Comparison of ENCODE assay signal across 21 cellular contexts in genomic region chr21:43881283-43881682, GRCh38. TPM values are rescaled to one million over a fixed set of nuclear protein-coding genes. Genes with fewer than 3 reads are reported as not detected.
DNase-seq lines count a peak whose midpoint lies in the region; ATAC-seq, FAIRE-seq and TF ChIP-seq lines count a peak whose summit lies in the region.
"Had no signal": no experiment of that assay in that cellular context is flagged by ENCODE, and none has a peak within 500 bp of the region (broad histone marks: within the 10 kb centered on the region; RNA-seq: fewer than 3 reads in every experiment).

No MANE protein-coding gene starts in this region.

- no peak for TF ChIP-seq EP300 in GM12878 (IDR thresholded peaks at IDR 0.05; ENCODE audit: borderline replicate concordance in 1 of 2, control insufficient read depth in 1 of 2, low read depth in 2 of 2, low read length in 2 of 2)

- no peaks in the 10 kb centered on the region for H3K27me3 Mint-ChIP-seq in activated CD4-positive, alpha-beta T cell treated with anti-CD3 and anti-CD28 coated beads for 36 hours
- H3K27me3 Mint-ChIP-seq in activated CD4-positive, alpha-beta T cell treated with anti-CD3 and anti-CD28 coated beads, Interleukin-2, amount 10 ng/mL, durations not matched to agents 7 days and 5 days: no peaks in the 10 kb centered on the region
- H3K27me3 Mint-ChIP-seq: activated B cell treated with CpG ODN at 0.5 μM for 24 hours had no signal

- H3K79me2 ChIP-seq in GM12878 (ENCODE audit: control insufficient read depth, insufficient read depth, low read length): peaks cover 75% of the 10 kb centered on the region

- peak; percentile 69 for DNase-seq in activated CD4-positive, alpha-beta T cell treated with anti-CD3 and anti-CD28 coated beads for 36 hours
- DNase-seq in activated CD4-positive, alpha-beta T cell treated with anti-CD3 and anti-CD28 coated beads, Interleukin-2, amount 10 ng/mL, durations not matched to agents 7 days and 5 days: no peak
- DNase-seq in GM12878 (ENCODE audit: low read depth, low spot score) (no peak), NCI-H1417 (lab: John Stamatoyannopoulos, UW) (no peak), H4 (ENCODE audit: low spot score) (no peak)
- DNase-seq in stimulated activated CD4-positive, alpha-beta T cell treated with anti-CD3 and anti-CD28 coated beads, Interleukin-15, amount 100 ng/mL, for 24 hours: peak; percentile 61
- DNase-seq: 8988T, activated B cell treated with CpG ODN at 0.5 μM for 24 hours, body of pancreas, foreskin keratinocyte, H9, KBM-7, NCI-H1048, NCI-H69, right lobe of liver, SHP77 treated with DMSO at 0.1 percent for 48 hours, transverse colon had no signal

- in situ Hi-C loops in GM12878 (cut with MboI): no loop called here

- peaks cover 67% of the 10 kb centered on the region for H3K4me1 Mint-ChIP-seq in activated CD4-positive, alpha-beta T cell treated with anti-CD3 and anti-CD28 coated beads for 36 hours
- peaks cover 57% of the 10 kb centered on the region for H3K4me1 Mint-ChIP-seq in activated CD4-positive, alpha-beta T cell treated with anti-CD3 and anti-CD28 coated beads, Interleukin-2, amount 10 ng/mL, durations not matched to agents 7 days and 5 days

- H3K4me1 ChIP-seq in HEK293 (ENCODE audit: control insufficient read depth, insufficient read depth, low read length) (peaks cover 11% of the 10 kb centered on the region), GM12878 (ENCODE audit: control insufficient read depth, insufficient read depth, low read length) (peaks cover 25% of the 10 kb centered on the region)
- H3K4me1 ChIP-seq: foreskin keratinocyte had no signal

- ATAC-seq in activated CD4-positive, alpha-beta T cell treated with anti-CD3 and anti-CD28 coated beads for 36 hours: peak; percentile 78
- no peak for ATAC-seq in GM12878
- no peak for ATAC-seq in GM21737 (IDR thresholded peaks at IDR 0.05; ENCODE audit: unreplicated experiment)
- ATAC-seq: body of pancreas, foreskin keratinocyte, right lobe of liver had no signal

- 91% methylated on average over 6 of the region's 6 CpGs for WGBS in GM12878 (ENCODE audit: insufficient coverage, insufficient replicate concordance, low lambda C conversion rate, missing lambda C conversion rate)

- H3K4me3 Mint-ChIP-seq in activated CD4-positive, alpha-beta T cell treated with anti-CD3 and anti-CD28 coated beads for 36 hours: no peak overlapping the region
- no peak overlapping the region for H3K4me3 Mint-ChIP-seq in activated CD4-positive, alpha-beta T cell treated with anti-CD3 and anti-CD28 coated beads, Interleukin-2, amount 10 ng/mL, durations not matched to agents 7 days and 5 days
- H3K4me3 Mint-ChIP-seq: activated B cell treated with CpG ODN at 0.5 μM for 24 hours, H9 had no signal

- TF ChIP-seq POLR2A in GM12878 (IDR thresholded peaks at IDR 0.05; ENCODE audit: low read depth, low read length): no peak

- no peaks in the 10 kb centered on the region for H4K20me1 ChIP-seq in GM12878 (ENCODE audit: control insufficient read depth, insufficient read depth)

- RAD21 ChIA-PET in GM12878 (lab: Charles Lee; ENCODE audit: unreplicated experiment): no interaction called here

- TF ChIP-seq CTCF in HEK293 (tag by site-specific recombination; IDR thresholded peaks at IDR 0.05) (no peak), GM12878 (IDR thresholded peaks at IDR 0.05 in 2 of 3, conservative IDR thresholded peaks at IDR 0.05 in 1 of 3; ENCODE audit: control insufficient read depth in 2 of 3, extremely low read depth in 1 of 3, insufficient read depth in 1 of 3, low read depth in 3 of 3, low read length in 3 of 3) (no peak)

- no peak overlapping the region for H3K4me3 ChIP-seq in HEK293 (ENCODE audit: low read depth, low read length)
- H3K4me3 ChIP-seq in GM12878: no peak overlapping the region
- H3K4me3 ChIP-seq: BLaER1, body of pancreas, coronary artery, right lobe of liver, transverse colon had no signal

- peaks cover 20% of the 10 kb centered on the region for H3K36me3 Mint-ChIP-seq in activated CD4-positive, alpha-beta T cell treated with anti-CD3 and anti-CD28 coated beads for 36 hours (ENCODE audit: low read depth)
- peaks cover 10% of the 10 kb centered on the region for H3K36me3 Mint-ChIP-seq in activated CD4-positive, alpha-beta T cell treated with anti-CD3 and anti-CD28 coated beads, Interleukin-2, amount 10 ng/mL, durations not matched to agents 7 days and 5 days (ENCODE audit: low read depth)

- CTCF ChIA-PET in activated CD4-positive, alpha-beta T cell treated with anti-CD3 and anti-CD28 coated beads for 36 hours (lab: Charles Lee): no interaction called here
- CTCF ChIA-PET in activated CD4-positive, alpha-beta T cell treated with anti-CD3 and anti-CD28 coated beads, Interleukin-2, amount 10 ng/mL, durations not matched to agents 7 days and 5 days (lab: Charles Lee): no interaction called here
- CTCF ChIA-PET in HEK293 (lab: Yijun Ruan, JAX) (interaction anchor here (2.3 kb wide), 1 partner anchor 11 kb away, joined by 5 read pairs; no protein-coding TSS in a partner anchor), GM12878 (lab: Yijun Ruan, JAX) (no interaction called here)

- no peak overlapping the region for H3K27ac Mint-ChIP-seq in activated CD4-positive, alpha-beta T cell treated with anti-CD3 and anti-CD28 coated beads for 36 hours
- H3K27ac Mint-ChIP-seq in activated CD4-positive, alpha-beta T cell treated with anti-CD3 and anti-CD28 coated beads, Interleukin-2, amount 10 ng/mL, durations not matched to agents 7 days and 5 days: no peak overlapping the region
- H3K27ac Mint-ChIP-seq: activated B cell treated with CpG ODN at 0.5 μM for 24 hours, H9 had no signal

- H3K9me3 ChIP-seq in HEK293 (ENCODE audit: control insufficient read depth, insufficient read depth, low read depth, low read length) (no peaks in the 10 kb centered on the region), GM12878 (replicated peaks; ENCODE audit: control insufficient read depth, insufficient read depth, low read length) (no peaks in the 10 kb centered on the region)
- H3K9me3 ChIP-seq: BLaER1, body of pancreas, right lobe of liver, transverse colon had no signal

- H2AFZ ChIP-seq in GM12878 (ENCODE audit: control insufficient read depth, low read depth, low read length): no peak overlapping the region

- H3K4me2 ChIP-seq in GM12878 (ENCODE audit: control insufficient read depth, insufficient read depth): no peak overlapping the region
- H3K4me2 ChIP-seq: BLaER1 had no signal

- POLR2A ChIA-PET in activated CD4-positive, alpha-beta T cell treated with anti-CD3 and anti-CD28 coated beads for 36 hours (lab: Charles Lee): no interaction called here
- POLR2A ChIA-PET in activated CD4-positive, alpha-beta T cell treated with anti-CD3 and anti-CD28 coated beads, Interleukin-2, amount 10 ng/mL, durations not matched to agents 7 days and 5 days (lab: Charles Lee): no interaction called here
- POLR2A ChIA-PET in HEK293 (lab: Yijun Ruan, JAX) (no interaction called here), GM12878 (lab: Charles Lee) (no interaction called here)

- BruUV-seq in GM12878 (replicated peaks; lab: Mats Ljungman, UMichigan): TSS peak; percentile 36

- SMC1A ChIA-PET in GM12878 (lab: Charles Lee; ENCODE audit: uncharacterized antibody, unreplicated experiment): interaction anchor here (1.0 kb wide), 1 partner anchor 40 kb away, joined by 3 read pairs; no protein-coding TSS in a partner anchor

- H3K9me3 Mint-ChIP-seq in activated CD4-positive, alpha-beta T cell treated with anti-CD3 and anti-CD28 coated beads for 36 hours (ENCODE audit: low read depth): no peaks in the 10 kb centered on the region
- no peaks in the 10 kb centered on the region for H3K9me3 Mint-ChIP-seq in activated CD4-positive, alpha-beta T cell treated with anti-CD3 and anti-CD28 coated beads, Interleukin-2, amount 10 ng/mL, durations not matched to agents 7 days and 5 days
- H3K9me3 Mint-ChIP-seq: activated B cell treated with CpG ODN at 0.5 μM for 24 hours, H9 had no signal

- H3K27ac ChIP-seq in HEK293 (ENCODE audit: extremely low read depth, low read depth, low read length): no peak overlapping the region
- peak overlapping the region; percentile 24 for H3K27ac ChIP-seq in GM12878 (ENCODE audit: control insufficient read depth, insufficient read depth)
- H3K27ac ChIP-seq: BLaER1, body of pancreas, coronary artery, foreskin keratinocyte, right lobe of liver, transverse colon had no signal

- TF ChIP-seq RAD21 in GM12878 (IDR thresholded peaks at IDR 0.05; ENCODE audit: insufficient read depth, low read depth, low read length): no peak

- H3K27me3 ChIP-seq in GM12878 (replicated peaks in 1 of 2; ENCODE audit: control insufficient read depth in 2 of 2, insufficient read depth in 2 of 2, low read length in 1 of 2): no peaks in the 10 kb centered on the region
- H3K27me3 ChIP-seq: BLaER1, body of pancreas, foreskin keratinocyte, right lobe of liver, transverse colon had no signal

- no peak overlapping the region for H3K9ac ChIP-seq in GM12878 (ENCODE audit: control insufficient read depth, insufficient read depth, low read length)
- H3K9ac ChIP-seq: BLaER1 had no signal

- intact Hi-C loops in activated CD4-positive, alpha-beta T cell treated with anti-CD3 and anti-CD28 coated beads for 36 hours (cut with DNase I, micrococcal nuclease): no loop called here
- intact Hi-C loops in GM12878 (cut with micrococcal nuclease; ENCODE audit: unreplicated experiment): no loop called here

- peak; percentile 61 for FAIRE-seq in GM12878 (lab: Jason Lieb, UNC)

- H3K36me3 ChIP-seq in HEK293 (ENCODE audit: control insufficient read depth in 2 of 2, insufficient read depth in 1 of 2, low read length in 2 of 2): peaks cover 4 to 9% of the 10 kb centered on the region in 2 experiments; a peak in 2 of 3 replicates
- H3K36me3 ChIP-seq in GM12878 (ENCODE audit: control insufficient read depth in 2 of 2, insufficient read depth in 2 of 2, low read length in 1 of 2): peaks cover 11 to 18% of the 10 kb centered on the region in 2 experiments
- H3K36me3 ChIP-seq: right lobe of liver, transverse colon had no signal

RNA-seq across cellular contexts. Expression of gene AGPAT3, which starts 16.3 kb away (rescaled TPM):
- 10 to 100 TPM; 73.5 to 90.7 TPM for total RNA-seq in activated CD4-positive, alpha-beta T cell treated with anti-CD3 and anti-CD28 coated beads for 36 hours
- total RNA-seq in activated CD4-positive, alpha-beta T cell treated with anti-CD3 and anti-CD28 coated beads, Interleukin-2, amount 10 ng/mL, durations not matched to agents 7 days and 5 days: 10 to 100 TPM; 80.3 to 93.1 TPM
- total RNA-seq in GM12878 (2013; cell fraction: nucleolus; rRNA removed): 212 and 233 TPM in 2 replicates
- 46.9 and 47.8 TPM in 2 replicates for total RNA-seq in GM12878 (2014; rRNA removed)
- total RNA-seq in GM12878 (2014; rRNA removed; fragmentation: Illumina TruSeq; extraction: Trizol): 26.1 and 28.2 TPM in 2 replicates
- 89.5 and 110 TPM in 2 replicates for total RNA-seq in GM12878 (2021)
- polyA plus RNA-seq in GM12878 (2011; ENCODE audit: low read depth): 17.3 TPM
- 27.6 and 47.8 TPM in 2 replicates for polyA plus RNA-seq in GM12878 (2011; rRNA removed)
- 59.2 and 60.5 TPM in 2 replicates for polyA plus RNA-seq in GM12878 (2011; cell fraction: cytosol; rRNA removed)
- polyA plus RNA-seq in GM12878 (2011; cell fraction: nucleus; rRNA removed): 80.2 and 83.8 TPM in 2 replicates
- 36.8 and 49.6 TPM in 2 replicates for polyA plus RNA-seq in GM12878 (2012)
- 19.0 and 28.7 TPM in 2 replicates for polyA plus RNA-seq in GM12878 (2014; fragmentation: Illumina TruSeq; extraction: Trizol)
- polyA plus RNA-seq in GM12878 (2014; fragmentation: Nextera tagmentation; extraction: Ambion mirVana): 1 to 10 TPM; 1.2 to 3.7 TPM
- polyA plus RNA-seq in GM12878 (2014; rRNA removed): 50.0 and 53.6 TPM in 2 replicates
- polyA plus RNA-seq in GM12878 (2016; fragmentation: Nextera tagmentation; extraction: Ambion mirVana): 10 to 100 TPM; 17.5 to 33.0 TPM
- 62.2 and 76.5 TPM in 2 replicates for polyA minus RNA-seq in GM12878 (2011; rRNA and poly(A)+ RNA removed)
- polyA minus RNA-seq in GM12878 (2011; cell fraction: cytosol; rRNA and poly(A)+ RNA removed): 24.3 and 30.6 TPM in 2 replicates
- polyA minus RNA-seq in GM12878 (2011; cell fraction: nucleus; rRNA and poly(A)+ RNA removed): 23.3 and 43.3 TPM in 2 replicates
- 27.0 and 29.4 TPM in 2 replicates for total RNA-seq in H4 (2014; rRNA removed; shearing (Covaris generic))

Comparison
In these comparisons a context has a peak if more than half of its experiments do, and no peak if none do; other contexts are left out.
1. DNase-seq: peak in activated CD4-positive, alpha-beta T cell treated with anti-CD3 and anti-CD28 coated beads for 36 hours (single experiment) and stimulated activated CD4-positive, alpha-beta T cell treated with anti-CD3 and anti-CD28 coated beads, Interleukin-15, amount 100 ng/mL, for 24 hours (single experiment); none in activated CD4-positive, alpha-beta T cell treated with anti-CD3 and anti-CD28 coated beads, Interleukin-2, amount 10 ng/mL, durations not matched to agents 7 days and 5 days (single experiment), GM12878 (single experiment), NCI-H1417 (0 of 3) and H4 (single experiment).